In the genomic region with DNA sequence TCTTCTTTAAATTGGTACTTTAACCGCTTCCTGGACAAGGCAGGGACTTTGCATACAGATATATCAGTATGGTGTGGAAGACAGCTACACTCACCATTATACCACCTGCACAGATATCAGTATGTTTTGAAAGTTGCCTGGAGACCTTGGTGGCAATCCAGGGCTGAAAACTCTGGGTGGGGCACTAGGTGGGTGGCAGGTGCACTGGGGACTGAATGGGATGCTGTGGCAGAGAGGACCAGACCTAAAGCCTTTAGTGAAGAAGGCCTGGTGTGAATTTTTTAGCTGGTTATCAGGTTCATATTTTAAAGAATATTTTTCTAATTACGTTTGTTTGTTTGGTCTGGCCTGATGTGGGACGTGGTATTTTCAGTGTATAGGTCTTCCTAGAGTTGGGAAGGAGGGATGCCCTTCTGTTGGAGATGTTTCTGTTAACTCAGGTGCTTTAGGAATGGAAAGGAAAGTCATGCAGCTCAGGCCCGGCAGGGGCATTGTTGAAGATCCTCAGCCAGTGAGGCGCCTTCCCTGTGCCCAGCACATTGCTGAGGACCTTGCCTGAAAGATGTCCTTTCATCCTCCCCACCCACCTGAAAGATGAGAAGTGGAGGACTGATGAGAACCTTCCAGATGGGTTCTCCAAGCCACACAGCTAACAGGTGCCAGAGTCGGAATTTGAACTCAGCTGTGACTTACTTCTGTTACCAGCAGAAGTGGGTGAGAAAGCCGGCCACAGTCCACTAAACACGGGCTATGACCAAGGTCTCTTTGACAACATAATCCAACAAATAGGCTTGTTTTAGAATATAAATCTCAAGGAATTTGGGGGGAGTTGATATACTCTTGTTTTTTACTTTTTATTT, we compare ENCODE assay signal across 22 cellular contexts.
DNase-seq lines count a peak whose midpoint lies in the region; ATAC-seq, FAIRE-seq and TF ChIP-seq lines count a peak whose summit lies in the region.
"Had no signal": no experiment of that assay in that cellular context is flagged by ENCODE, and none has a peak within 500 bp of the region (broad histone marks: within the 10 kb centered on the region; RNA-seq: fewer than 3 reads in every experiment).

No MANE protein-coding gene starts in this region.

- 14% methylated on average over 8 of the region's 8 CpGs for WGBS in GM12878 (ENCODE audit: insufficient coverage, insufficient replicate concordance, low lambda C conversion rate, missing lambda C conversion rate)
- 81 to 88% methylated on average over 8 of the region's 8 CpGs for WGBS in sigmoid colon, 2 donors
- 77 to 88% methylated on average over 7 to 8 of the region's 8 CpGs for WGBS in esophagus squamous epithelium, 2 donors

- ATAC-seq in HG03439 (IDR thresholded peaks at IDR 0.05; ENCODE audit: unreplicated experiment): peak; percentile 54
- peak; percentile 52 for ATAC-seq in GM12878
- ATAC-seq: GM23338, K562 had no signal

- H3K27ac Mint-ChIP-seq in T-helper 2 cell treated with Interferon-gamma antibody and Interleukin-4, amounts not matched to agents 5 μg/mL and 100 μg/mL, for 36 hours: no peak overlapping the region
- H3K27ac Mint-ChIP-seq: activated CD4-positive, alpha-beta memory T cell treated with anti-CD3 and anti-CD28 coated beads, Interleukin-2, amount 10 ng/mL, durations not matched to agents 7 days and 5 days; GM23338 had no signal

- TF ChIP-seq RAD21 in GM12878 (IDR thresholded peaks at IDR 0.05; ENCODE audit: insufficient read depth, low read depth, low read length): no peak

- no peaks in the 10 kb centered on the region for H3K36me3 ChIP-seq in GM12878 (ENCODE audit: control insufficient read depth in 2 of 2, insufficient read depth in 2 of 2, low read length in 1 of 2)
- no peaks in the 10 kb centered on the region for H3K36me3 ChIP-seq in sigmoid colon
- no peaks in the 10 kb centered on the region for H3K36me3 ChIP-seq in esophagus squamous epithelium
- H3K36me3 ChIP-seq: ascending aorta, BLaER1 had no signal

- H3K9me3 ChIP-seq in GM12878 (replicated peaks; ENCODE audit: control insufficient read depth, insufficient read depth, low read length) (no peaks in the 10 kb centered on the region), sigmoid colon (no peaks in the 10 kb centered on the region), esophagus squamous epithelium (no peaks in the 10 kb centered on the region)
- H3K9me3 ChIP-seq: ascending aorta, BLaER1 had no signal

- in situ Hi-C loops in GM12878 (cut with MboI) (no loop called here), KBM-7 (cut with MboI; ENCODE audit: low pct_unique_long_range_greater_than_20kb, low sequenced_read_pairs) (no loop called here)

- SMC1A ChIA-PET in GM12878 (lab: Charles Lee; ENCODE audit: uncharacterized antibody, unreplicated experiment): interaction anchor here (0.6 kb wide), 1 partner anchor 19 kb away, joined by 3 read pairs; no protein-coding TSS in a partner anchor

- TF ChIP-seq CTCF in GM12878 (IDR thresholded peaks at IDR 0.05 in 2 of 3, conservative IDR thresholded peaks at IDR 0.05 in 1 of 3; ENCODE audit: control insufficient read depth in 2 of 3, extremely low read depth in 1 of 3, insufficient read depth in 1 of 3, low read depth in 3 of 3, low read length in 3 of 3): no peak
- no peak for TF ChIP-seq CTCF in sigmoid colon (IDR thresholded peaks at IDR 0.05)
- TF ChIP-seq CTCF in esophagus squamous epithelium (IDR thresholded peaks at IDR 0.05): no peak

- no peaks in the 10 kb centered on the region for H4K20me1 ChIP-seq in GM12878 (ENCODE audit: control insufficient read depth, insufficient read depth)

- no peaks in the 10 kb centered on the region for H3K27me3 Mint-ChIP-seq in T-helper 2 cell treated with Interferon-gamma antibody and Interleukin-4, amounts not matched to agents 5 μg/mL and 100 μg/mL, for 36 hours (ENCODE audit: low read depth)

- no peak overlapping the region for H3K4me2 ChIP-seq in GM12878 (ENCODE audit: control insufficient read depth, insufficient read depth)
- H3K4me2 ChIP-seq: BLaER1, GM23338, hepatocyte had no signal

- no TSS peak for BruUV-seq in GM12878 (replicated peaks; lab: Mats Ljungman, UMichigan)

- no peak for TF ChIP-seq POLR2A in GM12878 (IDR thresholded peaks at IDR 0.05; ENCODE audit: low read depth, low read length)
- TF ChIP-seq POLR2A in sigmoid colon (IDR thresholded peaks at IDR 0.05): no peak
- TF ChIP-seq POLR2A in esophagus squamous epithelium (IDR thresholded peaks at IDR 0.05): no peak

- H3K4me1 ChIP-seq in GM12878 (ENCODE audit: control insufficient read depth, insufficient read depth, low read length) (no peaks in the 10 kb centered on the region), sigmoid colon (no peaks in the 10 kb centered on the region), esophagus squamous epithelium (no peaks in the 10 kb centered on the region)
- H3K4me1 ChIP-seq: ascending aorta, BLaER1 had no signal

- no peak overlapping the region for H3K4me3 ChIP-seq in GM12878
- no peak overlapping the region for H3K4me3 ChIP-seq in sigmoid colon
- no peak overlapping the region for H3K4me3 ChIP-seq in esophagus squamous epithelium
- H3K4me3 ChIP-seq: ascending aorta, BLaER1, GM23338, hepatocyte, K562 had no signal

- peak; percentile 23 for DNase-seq in T-helper 2 cell treated with Interferon-gamma antibody and Interleukin-4, amounts not matched to agents 5 μg/mL and 100 μg/mL, for 36 hours (ENCODE audit: low spot score)
- DNase-seq in T-helper 2 cell (no peak), GM12878 (ENCODE audit: low read depth, low spot score) (no peak), sigmoid colon (peak; percentile 12), esophagus squamous epithelium (lab: John Stamatoyannopoulos, UW) (no peak), KBM-7 (no peak)
- no peak for DNase-seq in stimulated activated naive CD4-positive, alpha-beta T cell (lab: John Stamatoyannopoulos, UW)
- DNase-seq: activated CD4-positive, alpha-beta memory T cell treated with anti-CD3 and anti-CD28 coated beads, Interleukin-2, amount 10 ng/mL, durations not matched to agents 7 days and 5 days; DMS 273 treated with DMSO at 0.1 percent for 48 hours; GF-D8; mesenchymal stem cell; NCI-H2029; NCI-H446 treated with DMSO at 0.1 percent for 48 hours had no signal

- CTCF ChIA-PET in GM12878 (lab: Yijun Ruan, JAX): interaction anchor here (1.0 kb wide), 1 partner anchor 28 kb away, joined by 3 read pairs; no protein-coding TSS in a partner anchor

- peaks cover 15% of the 10 kb centered on the region for H3K4me1 Mint-ChIP-seq in T-helper 2 cell treated with Interferon-gamma antibody and Interleukin-4, amounts not matched to agents 5 μg/mL and 100 μg/mL, for 36 hours (ENCODE audit: low read depth)
- H3K4me1 Mint-ChIP-seq: GM23338 had no signal

- POLR2A ChIA-PET in GM12878 (lab: Charles Lee): no interaction called here

- intact Hi-C loops in GM12878 (cut with micrococcal nuclease; ENCODE audit: unreplicated experiment): no loop called here
- intact Hi-C loops in sigmoid colon (cut with DNase I): no loop called here
- intact Hi-C loops in esophagus squamous epithelium (cut with DNase I): no loop called here

- no peak overlapping the region for H2AFZ ChIP-seq in GM12878 (ENCODE audit: control insufficient read depth, low read depth, low read length)
- H2AFZ ChIP-seq: GM23338, hepatocyte had no signal

- RAD21 ChIA-PET in GM12878 (lab: Charles Lee; ENCODE audit: unreplicated experiment): no interaction called here

- H3K9me3 Mint-ChIP-seq in T-helper 2 cell treated with Interferon-gamma antibody and Interleukin-4, amounts not matched to agents 5 μg/mL and 100 μg/mL, for 36 hours: no peaks in the 10 kb centered on the region
- H3K9me3 Mint-ChIP-seq: activated CD4-positive, alpha-beta memory T cell treated with anti-CD3 and anti-CD28 coated beads, Interleukin-2, amount 10 ng/mL, durations not matched to agents 7 days and 5 days; GM23338 had no signal

- H3K9ac ChIP-seq in GM12878 (ENCODE audit: control insufficient read depth, insufficient read depth, low read length): no peak overlapping the region
- H3K9ac ChIP-seq: BLaER1 had no signal

- TF ChIP-seq EP300 in GM12878 (IDR thresholded peaks at IDR 0.05; ENCODE audit: borderline replicate concordance in 1 of 2, control insufficient read depth in 1 of 2, low read depth in 2 of 2, low read length in 2 of 2): no peak
- no peak for TF ChIP-seq EP300 in sigmoid colon (IDR thresholded peaks at IDR 0.05)

- H3K27ac ChIP-seq in GM12878 (ENCODE audit: control insufficient read depth, insufficient read depth) (no peak overlapping the region), sigmoid colon (no peak overlapping the region), esophagus squamous epithelium (no peak overlapping the region)
- H3K27ac ChIP-seq: ascending aorta, BLaER1, hepatocyte, VCaP had no signal

- H3K79me2 ChIP-seq in GM12878 (ENCODE audit: control insufficient read depth, insufficient read depth, low read length): no peaks in the 10 kb centered on the region
- H3K79me2 ChIP-seq: hepatocyte had no signal

- H3K27me3 ChIP-seq in GM12878 (replicated peaks in 1 of 2; ENCODE audit: control insufficient read depth in 2 of 2, insufficient read depth in 2 of 2, low read length in 1 of 2) (no peaks in the 10 kb centered on the region; a peak in 2 of 4 replicates), sigmoid colon (no peaks in the 10 kb centered on the region), esophagus squamous epithelium (no peaks in the 10 kb centered on the region)
- H3K27me3 ChIP-seq: ascending aorta, BLaER1, hepatocyte had no signal

- no peak for FAIRE-seq in GM12878 (lab: Jason Lieb, UNC)
- FAIRE-seq: GM12892, K562 had no signal

- H3K4me3 Mint-ChIP-seq in T-helper 2 cell treated with Interferon-gamma antibody and Interleukin-4, amounts not matched to agents 5 μg/mL and 100 μg/mL, for 36 hours: no peak overlapping the region
- H3K4me3 Mint-ChIP-seq: activated CD4-positive, alpha-beta memory T cell treated with anti-CD3 and anti-CD28 coated beads, Interleukin-2, amount 10 ng/mL, durations not matched to agents 7 days and 5 days; GM23338; neural crest cell had no signal

- peaks cover 1% of the 10 kb centered on the region for H3K36me3 Mint-ChIP-seq in T-helper 2 cell treated with Interferon-gamma antibody and Interleukin-4, amounts not matched to agents 5 μg/mL and 100 μg/mL, for 36 hours (ENCODE audit: low read depth)

TF ChIP-seq in GM12878, 131 proteins besides CTCF, POLR2A, EP300 and RAD21 (continues in another document):
- no peak for TF ChIP-seq POU2F2 (IDR thresholded peaks at IDR 0.05; ENCODE audit: borderline replicate concordance, low read depth, low read length)
- TF ChIP-seq KDM1A (IDR thresholded peaks at IDR 0.05; ENCODE audit: borderline replicate concordance): no peak
- TF ChIP-seq ZNF622 (IDR thresholded peaks at IDR 0.05): no peak
- TF ChIP-seq MYB (IDR thresholded peaks at IDR 0.05; ENCODE audit: borderline replicate concordance, low read depth, low read length): no peak

Comparison
In these comparisons a context has a peak if more than half of its experiments do, and no peak if none do; other contexts are left out.
1. DNase-seq: peak in T-helper 2 cell treated with Interferon-gamma antibody and Interleukin-4, amounts not matched to agents 5 μg/mL and 100 μg/mL, for 36 hours (single experiment) and sigmoid colon (single experiment); none in T-helper 2 cell (0 of 5), GM12878 (single experiment), esophagus squamous epithelium (single experiment), KBM-7 (single experiment) and stimulated activated naive CD4-positive, alpha-beta T cell (0 of 6).